Comparison of ENCODE assay signal across 17 cellular contexts in genomic region chr13:93788456-93788855, GRCh38.
"Had no signal": no experiment of that assay in that cellular context is flagged by ENCODE, and none has a peak within 500 bp of the region (broad histone marks: within the 10 kb centered on the region; RNA-seq: fewer than 3 reads in every experiment).

No MANE protein-coding gene starts in this region.

- DNase-seq: activated CD4-positive, alpha-beta T cell treated with anti-CD3 and anti-CD28 coated beads, Interleukin-2, amount 10 ng/mL, durations not matched to agents 24 days and 14 days; activated CD4-positive, CD25-positive, alpha-beta regulatory T cell; activated CD8-positive, alpha-beta memory T cell treated with anti-CD3 and anti-CD28 coated beads, Interleukin-2, amount 50 U/mL, for 4 hours; activated CD8-positive, alpha-beta T cell treated with anti-CD3 and anti-CD28 coated beads, Interleukin-2, amount 10 ng/mL, durations not matched to agents 7 days and 5 days; activated gamma-delta T cell; activated T-cell treated with anti-CD3 and anti-CD28 coated beads, Interleukin-2, amount 50 U/mL, for 48 hours; caudate nucleus; colonic mucosa; foreskin fibroblast; hippocampal formation; kidney; mesendoderm; nucleus accumbens; small intestine; stomach had no signal

- H3K27ac ChIP-seq: colonic mucosa, right atrium auricular region, stomach, thoracic aorta had no signal

- H3K4me1 ChIP-seq: colonic mucosa, right atrium auricular region, stomach had no signal

- H3K9me3 ChIP-seq: colonic mucosa, right atrium auricular region, stomach, thoracic aorta had no signal

- H3K27me3 ChIP-seq: colonic mucosa, right atrium auricular region, stomach had no signal

- H3K4me3 ChIP-seq: colonic mucosa, right atrium auricular region, stomach, thoracic aorta had no signal

- ATAC-seq: activated CD8-positive, alpha-beta T cell treated with anti-CD3 and anti-CD28 coated beads, Interleukin-2, amount 10 ng/mL, durations not matched to agents 7 days and 5 days had no signal

- H3K36me3 ChIP-seq: colonic mucosa, right atrium auricular region, stomach, thoracic aorta had no signal
